ENCODE assay signal across 1 cellular context in the genomic region with DNA sequence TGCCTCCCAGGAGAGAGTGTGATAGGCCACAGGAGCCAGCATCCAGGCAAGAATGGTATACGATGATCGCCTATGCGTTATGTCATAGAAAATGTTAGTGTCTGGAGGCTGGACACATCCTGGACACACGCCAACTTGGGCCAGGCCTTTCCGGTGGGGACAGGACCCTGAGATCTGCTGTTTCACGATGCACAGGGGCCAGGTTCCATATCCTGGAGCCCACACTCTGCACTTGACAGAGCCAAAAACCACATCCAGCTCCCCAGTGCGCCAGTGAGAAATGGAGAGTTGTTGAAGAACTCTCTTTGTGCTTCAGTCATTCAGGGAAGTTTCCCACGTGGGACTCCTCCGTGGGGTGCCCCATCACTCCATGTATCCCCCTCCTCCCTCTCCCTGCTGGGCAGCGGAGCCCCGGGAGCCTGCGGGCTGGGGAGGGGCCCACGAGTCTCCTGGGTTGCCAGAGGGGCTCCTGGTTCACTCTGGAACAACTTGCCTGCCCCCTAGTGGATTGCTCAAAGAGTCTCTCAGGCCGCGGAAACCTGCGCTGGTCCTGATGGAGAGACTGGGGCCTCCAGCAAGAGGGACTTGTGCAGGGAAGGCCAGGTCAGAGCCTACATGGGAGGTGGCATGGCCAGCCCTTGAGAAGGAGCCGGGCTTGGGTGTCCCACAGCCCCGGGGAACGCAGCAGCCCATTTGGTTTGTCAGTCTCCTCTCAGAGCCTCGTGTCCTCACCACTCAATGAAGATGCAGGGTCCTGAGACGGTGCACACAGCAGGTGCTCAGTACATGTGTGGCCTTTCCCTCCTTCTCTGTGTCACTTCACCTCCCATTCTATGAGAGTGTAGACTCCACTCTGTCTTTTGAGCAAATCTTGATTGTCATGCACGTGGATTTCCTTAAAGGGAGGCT.
TF ChIP-seq lines count a peak whose summit lies in the region.

No MANE protein-coding gene starts in this region.

TF ChIP-seq in H1, 55 proteins besides CTCF, POLR2A, EP300 and RAD21 (continued from another document):
- TF ChIP-seq FOSL1 (IDR thresholded peaks at IDR 0.05; ENCODE audit: insufficient read depth, low read depth, low read length) (no peak), SP4 (IDR thresholded peaks at IDR 0.05; ENCODE audit: low read length) (no peak), BACH1 (IDR thresholded peaks at IDR 0.05; ENCODE audit: low read length) (0 out of 2 replicates have a peak, but pooled peaks have one; percentile 16)
